Comparison of ENCODE assay signal across 1 cellular context in genomic region chr11:86596861-86597632, GRCh38.
TF ChIP-seq lines count a peak whose summit lies in the region.

No MANE protein-coding gene starts in this region.

TF ChIP-seq in HepG2, 621 proteins besides CTCF, POLR2A, EP300 and RAD21 (continued from another document):
- TF ChIP-seq ZHX1 (CRISPR knock-in tag; IDR thresholded peaks at IDR 0.05; ENCODE audit: low read depth), result no peak
